18 cellular contexts compared by ENCODE assay signal in genomic region chr17:40622509-40622928, GRCh38. TPM values are rescaled to one million over a fixed set of nuclear protein-coding genes. Genes with fewer than 3 reads are reported as not detected.
DNase-seq lines count a peak whose midpoint lies in the region; ATAC-seq and TF ChIP-seq lines count a peak whose summit lies in the region.
"Had no signal": no experiment of that assay in that cellular context is flagged by ENCODE, and none has a peak within 500 bp of the region (broad histone marks: within the 10 kb centered on the region; RNA-seq: fewer than 3 reads in every experiment).

No MANE protein-coding gene starts in this region.

- H3K27ac Mint-ChIP-seq in activated CD4-positive, alpha-beta T cell treated with anti-CD3 and anti-CD28 coated beads, Interleukin-2, amount 10 ng/mL, durations not matched to agents 7 days and 5 days = peak overlapping the region; percentile 80
- peak overlapping the region; percentile 57 for H3K27ac Mint-ChIP-seq in activated CD8-positive, alpha-beta T cell treated with anti-CD3 and anti-CD28 coated beads, Interleukin-2, amount 10 ng/mL, durations not matched to agents 7 days and 5 days
- peak overlapping the region; percentile 73 for H3K27ac Mint-ChIP-seq in stimulated activated memory B cell treated with anti-CD40 and anti-IgM and Interleukin-4, amounts not matched to agents 10 μg/mL and 1 μg/mL and 100 μg/mL, for 72 hours

- H2AFZ ChIP-seq in KMS-11 (ENCODE audit: low read depth) = no peak overlapping the region

- H3K4me3 Mint-ChIP-seq in activated CD4-positive, alpha-beta T cell treated with anti-CD3 and anti-CD28 coated beads, Interleukin-2, amount 10 ng/mL, durations not matched to agents 7 days and 5 days = peak overlapping the region; percentile 8
- H3K4me3 Mint-ChIP-seq in activated CD8-positive, alpha-beta T cell treated with anti-CD3 and anti-CD28 coated beads, Interleukin-2, amount 10 ng/mL, durations not matched to agents 7 days and 5 days = peak overlapping the region; percentile 20
- peak overlapping the region; percentile 44 for H3K4me3 Mint-ChIP-seq in stimulated activated memory B cell treated with anti-CD40 and anti-IgM and Interleukin-4, amounts not matched to agents 10 μg/mL and 1 μg/mL and 100 μg/mL, for 72 hours

- intact Hi-C loops in sigmoid colon (cut with DNase I) = no loop called here

- POLR2A ChIA-PET in activated CD4-positive, alpha-beta T cell treated with anti-CD3 and anti-CD28 coated beads, Interleukin-2, amount 10 ng/mL, durations not matched to agents 7 days and 5 days (lab: Charles Lee) = interaction anchor here (0.7 kb wide), 1 partner anchor 24 kb away, joined by 3 read pairs; no protein-coding TSS in a partner anchor
- POLR2A ChIA-PET in activated CD8-positive, alpha-beta T cell treated with anti-CD3 and anti-CD28 coated beads, Interleukin-2, amount 10 ng/mL, durations not matched to agents 7 days and 5 days (lab: Charles Lee) = interaction anchor here (0.8 to 1.1 kb wide), 4 partner anchors 18 to 196 kb away, joined by 3 to 5 read pairs (median 3); no protein-coding TSS in a partner anchor

- no peaks in the 10 kb centered on the region for H3K9me3 ChIP-seq in sigmoid colon
- H3K9me3 ChIP-seq: SJCRH30, spleen had no signal

- no peaks in the 10 kb centered on the region for H3K79me2 ChIP-seq in KMS-11 (ENCODE audit: insufficient read depth, low read depth)

- CTCF ChIA-PET in activated CD4-positive, alpha-beta T cell treated with anti-CD3 and anti-CD28 coated beads, Interleukin-2, amount 10 ng/mL, durations not matched to agents 7 days and 5 days (lab: Charles Lee) = interaction anchor here (1.6 kb wide), 1 partner anchor 175 kb away, joined by 3 read pairs; no protein-coding TSS in a partner anchor
- CTCF ChIA-PET in activated CD8-positive, alpha-beta T cell treated with anti-CD3 and anti-CD28 coated beads, Interleukin-2, amount 10 ng/mL, durations not matched to agents 7 days and 5 days (lab: Charles Lee) = interaction anchor here (0.9 to 13.6 kb wide), 7 partner anchors 12 to 105 kb away, joined by 3 to 313 read pairs (median 4); partner anchors contain the start of genes CCR7 and SMARCE1

- H3K27me3 ChIP-seq in KMS-11 (ENCODE audit: insufficient read depth, low read depth) = no peaks in the 10 kb centered on the region
- H3K27me3 ChIP-seq in sigmoid colon = peaks cover 0 to 15% (median 0%) of the 10 kb centered on the region in 3 donors
- H3K27me3 ChIP-seq: SJCRH30, spleen had no signal

- peaks cover 8% of the 10 kb centered on the region for H3K36me3 Mint-ChIP-seq in activated CD4-positive, alpha-beta T cell treated with anti-CD3 and anti-CD28 coated beads, Interleukin-2, amount 10 ng/mL, durations not matched to agents 7 days and 5 days (ENCODE audit: low read depth)
- peaks cover 16% of the 10 kb centered on the region for H3K36me3 Mint-ChIP-seq in activated CD8-positive, alpha-beta T cell treated with anti-CD3 and anti-CD28 coated beads, Interleukin-2, amount 10 ng/mL, durations not matched to agents 7 days and 5 days (ENCODE audit: low read depth)
- peaks cover 7% of the 10 kb centered on the region for H3K36me3 Mint-ChIP-seq in stimulated activated memory B cell treated with anti-CD40 and anti-IgM and Interleukin-4, amounts not matched to agents 10 μg/mL and 1 μg/mL and 100 μg/mL, for 72 hours

- TF ChIP-seq EP300 in sigmoid colon (IDR thresholded peaks at IDR 0.05) = no peak

- H3K27ac ChIP-seq in KMS-11 (no peak overlapping the region), sigmoid colon (no peak overlapping the region)
- H3K27ac ChIP-seq: SJCRH30, WERI-Rb-1 had no signal

- H3K9me3 Mint-ChIP-seq in activated CD4-positive, alpha-beta T cell treated with anti-CD3 and anti-CD28 coated beads, Interleukin-2, amount 10 ng/mL, durations not matched to agents 7 days and 5 days = no peaks in the 10 kb centered on the region
- H3K9me3 Mint-ChIP-seq in activated CD8-positive, alpha-beta T cell treated with anti-CD3 and anti-CD28 coated beads, Interleukin-2, amount 10 ng/mL, durations not matched to agents 7 days and 5 days (ENCODE audit: insufficient read depth) = no peaks in the 10 kb centered on the region
- no peaks in the 10 kb centered on the region for H3K9me3 Mint-ChIP-seq in stimulated activated memory B cell treated with anti-CD40 and anti-IgM and Interleukin-4, amounts not matched to agents 10 μg/mL and 1 μg/mL and 100 μg/mL, for 72 hours

- H3K36me3 ChIP-seq in KMS-11 (ENCODE audit: insufficient read depth) (no peaks in the 10 kb centered on the region), sigmoid colon (peaks cover 0 to 6% (median under 1%) of the 10 kb centered on the region in 4 donors)

- peaks cover 59% of the 10 kb centered on the region for H3K4me1 Mint-ChIP-seq in activated CD4-positive, alpha-beta T cell treated with anti-CD3 and anti-CD28 coated beads, Interleukin-2, amount 10 ng/mL, durations not matched to agents 7 days and 5 days
- H3K4me1 Mint-ChIP-seq in activated CD8-positive, alpha-beta T cell treated with anti-CD3 and anti-CD28 coated beads, Interleukin-2, amount 10 ng/mL, durations not matched to agents 7 days and 5 days (ENCODE audit: low read depth) = peaks cover 70% of the 10 kb centered on the region
- H3K4me1 Mint-ChIP-seq in stimulated activated memory B cell treated with anti-CD40 and anti-IgM and Interleukin-4, amounts not matched to agents 10 μg/mL and 1 μg/mL and 100 μg/mL, for 72 hours = peaks cover 62% of the 10 kb centered on the region

- no peak for TF ChIP-seq POLR2A in sigmoid colon (IDR thresholded peaks at IDR 0.05)

- 0 out of 2 replicates have a peak overlapping the region, but pooled peaks have one; percentile 22 for H3K4me2 ChIP-seq in KMS-11

- H3K4me1 ChIP-seq in KMS-11 (ENCODE audit: low read depth, poor library complexity, severe bottlenecking) (peaks cover 78% of the 10 kb centered on the region), sigmoid colon (peaks cover 0 to 18% (median 8%) of the 10 kb centered on the region in 4 donors)
- H3K4me1 ChIP-seq: SJCRH30 had no signal

- WGBS in sigmoid colon, 2 donors = 30 to 40% methylated on average over 3 of the region's 3 CpGs

- TF ChIP-seq CTCF in KMS-11 (conservative IDR thresholded peaks at IDR 0.05; ENCODE audit: low read depth, low read length) = no peak
- TF ChIP-seq CTCF in sigmoid colon (IDR thresholded peaks at IDR 0.05) = no peak

- H3K4me3 ChIP-seq in KMS-11 (IDR thresholded peaks at IDR 0.05; ENCODE audit: insufficient read depth, low read depth, low read length) (no peak overlapping the region), sigmoid colon (no peak overlapping the region)
- H3K4me3 ChIP-seq: SJCRH30, spleen had no signal

- ATAC-seq in activated CD8-positive, alpha-beta T cell treated with anti-CD3 and anti-CD28 coated beads, Interleukin-2, amount 10 ng/mL, durations not matched to agents 7 days and 5 days = peak; percentile 74
- ATAC-seq in stimulated activated memory B cell treated with anti-CD40 and anti-IgM and Interleukin-4, amounts not matched to agents 10 μg/mL and 1 μg/mL and 100 μg/mL, for 72 hours = peak; percentile 79
- no peak for ATAC-seq in GM18870 (IDR thresholded peaks at IDR 0.05; ENCODE audit: unreplicated experiment)

- H3K27me3 Mint-ChIP-seq in activated CD4-positive, alpha-beta T cell treated with anti-CD3 and anti-CD28 coated beads, Interleukin-2, amount 10 ng/mL, durations not matched to agents 7 days and 5 days = no peaks in the 10 kb centered on the region
- H3K27me3 Mint-ChIP-seq in activated CD8-positive, alpha-beta T cell treated with anti-CD3 and anti-CD28 coated beads, Interleukin-2, amount 10 ng/mL, durations not matched to agents 7 days and 5 days (ENCODE audit: low read depth) = no peaks in the 10 kb centered on the region
- H3K27me3 Mint-ChIP-seq in stimulated activated memory B cell treated with anti-CD40 and anti-IgM and Interleukin-4, amounts not matched to agents 10 μg/mL and 1 μg/mL and 100 μg/mL, for 72 hours = no peaks in the 10 kb centered on the region

- no peak overlapping the region for H3K9ac ChIP-seq in KMS-11

- peak; percentile 54 for DNase-seq in activated CD4-positive, alpha-beta T cell treated with anti-CD3 and anti-CD28 coated beads, Interleukin-2, amount 10 ng/mL, durations not matched to agents 7 days and 5 days
- no peak for DNase-seq in activated CD4-positive, alpha-beta T cell treated with anti-CD3 and anti-CD28 coated beads, Interleukin-2, amount 50 U/mL, for 4 hours
- DNase-seq in activated CD8-positive, alpha-beta T cell treated with anti-CD3 and anti-CD28 coated beads, Interleukin-2, amount 10 ng/mL, durations not matched to agents 7 days and 5 days = peak; percentile 69
- DNase-seq in sigmoid colon (no peak), NCI-H2227 treated with DMSO at 0.1 percent for 48 hours (lab: John Stamatoyannopoulos, UW) (no peak)
- DNase-seq: ACHN; activated effector memory CD4-positive, alpha-beta T cell treated with anti-CD3 and anti-CD28 coated beads, Interleukin-2, amount 50 U/mL, for 16 hours; NCI-H1048; posterior cingulate gyrus; SJCRH30; spleen; substantia nigra; WERI-Rb-1 had no signal

- no peaks in the 10 kb centered on the region for H4K20me1 ChIP-seq in KMS-11 (ENCODE audit: insufficient read depth)

RNA-seq across cellular contexts. Expression of gene SMARCE1, which starts 25.1 kb away (rescaled TPM):
- total RNA-seq in activated CD4-positive, alpha-beta T cell treated with anti-CD3 and anti-CD28 coated beads, Interleukin-2, amount 10 ng/mL, durations not matched to agents 7 days and 5 days = 100 to 1,000 TPM; 110 to 117 TPM
- total RNA-seq in activated CD8-positive, alpha-beta T cell treated with anti-CD3 and anti-CD28 coated beads, Interleukin-2, amount 10 ng/mL, durations not matched to agents 7 days and 5 days = 100 to 1,000 TPM; 104 to 110 TPM
- total RNA-seq in sigmoid colon = 100 to 1,000 TPM in 2 of 4 donors, 10 to 100 TPM in 2; 87.3 to 120 (median 94.4) TPM
- polyA plus RNA-seq in sigmoid colon = 10 to 100 TPM; 68.2 to 70.3 (median 70.0) TPM

RNA-seq across cellular contexts. Expression of gene KRT222, which starts 42.5 kb away (rescaled TPM):
- total RNA-seq in activated CD4-positive, alpha-beta T cell treated with anti-CD3 and anti-CD28 coated beads, Interleukin-2, amount 10 ng/mL, durations not matched to agents 7 days and 5 days = not detected
- total RNA-seq in activated CD8-positive, alpha-beta T cell treated with anti-CD3 and anti-CD28 coated beads, Interleukin-2, amount 10 ng/mL, durations not matched to agents 7 days and 5 days = not detected
- 1 to 10 TPM in 3 of 4 donors, under 1 TPM in 1; 0.68 to 5.0 (median 4.2) TPM for total RNA-seq in sigmoid colon
- polyA plus RNA-seq in sigmoid colon = 1 to 10 TPM in 1 of 3 donors, under 1 TPM in 1, not detected in 1; 0.35 to 3.6 TPM
- total RNA-seq: cardiac septum, mononuclear cell, SJCRH30 had no signal

RNA-seq across cellular contexts. Expression of gene CCR7, which starts 57.2 kb away (rescaled TPM):
- 100 to 1,000 TPM; 281 to 323 TPM for total RNA-seq in activated CD4-positive, alpha-beta T cell treated with anti-CD3 and anti-CD28 coated beads, Interleukin-2, amount 10 ng/mL, durations not matched to agents 7 days and 5 days
- total RNA-seq in activated CD8-positive, alpha-beta T cell treated with anti-CD3 and anti-CD28 coated beads, Interleukin-2, amount 10 ng/mL, durations not matched to agents 7 days and 5 days = 100 to 1,000 TPM; 171 to 173 TPM
- not detected for total RNA-seq in sigmoid colon
- 10 to 100 TPM in 1 of 3 donors, not detected in 2; 73.5 TPM for polyA plus RNA-seq in sigmoid colon
- total RNA-seq: SJCRH30 had no signal

Comparison
In these comparisons a context has a peak if more than half of its experiments do, and no peak if none do; other contexts are left out.
1. DNase-seq: peak in activated CD4-positive, alpha-beta T cell treated with anti-CD3 and anti-CD28 coated beads, Interleukin-2, amount 10 ng/mL, durations not matched to agents 7 days and 5 days (single experiment) and activated CD8-positive, alpha-beta T cell treated with anti-CD3 and anti-CD28 coated beads, Interleukin-2, amount 10 ng/mL, durations not matched to agents 7 days and 5 days (single experiment); none in activated CD4-positive, alpha-beta T cell treated with anti-CD3 and anti-CD28 coated beads, Interleukin-2, amount 50 U/mL, for 4 hours (0 of 2), sigmoid colon (single experiment) and NCI-H2227 treated with DMSO at 0.1 percent for 48 hours (single experiment).
2. RNA of gene CCR7, which starts 57.2 kb away (total RNA-seq): 281 to 323 TPM in activated CD4-positive, alpha-beta T cell treated with anti-CD3 and anti-CD28 coated beads, Interleukin-2, amount 10 ng/mL, durations not matched to agents 7 days and 5 days and 171 to 173 TPM in activated CD8-positive, alpha-beta T cell treated with anti-CD3 and anti-CD28 coated beads, Interleukin-2, amount 10 ng/mL, durations not matched to agents 7 days and 5 days; not detected in sigmoid colon; every median in the first group is over 100 times any median in the second.
3. Peak in every context shown above with its lines, with median percentiles within 50 percentile points of each other: H3K27ac Mint-ChIP-seq and H3K4me3 Mint-ChIP-seq.